Comparison of ENCODE assay signal across 17 cellular contexts in the genomic region with DNA sequence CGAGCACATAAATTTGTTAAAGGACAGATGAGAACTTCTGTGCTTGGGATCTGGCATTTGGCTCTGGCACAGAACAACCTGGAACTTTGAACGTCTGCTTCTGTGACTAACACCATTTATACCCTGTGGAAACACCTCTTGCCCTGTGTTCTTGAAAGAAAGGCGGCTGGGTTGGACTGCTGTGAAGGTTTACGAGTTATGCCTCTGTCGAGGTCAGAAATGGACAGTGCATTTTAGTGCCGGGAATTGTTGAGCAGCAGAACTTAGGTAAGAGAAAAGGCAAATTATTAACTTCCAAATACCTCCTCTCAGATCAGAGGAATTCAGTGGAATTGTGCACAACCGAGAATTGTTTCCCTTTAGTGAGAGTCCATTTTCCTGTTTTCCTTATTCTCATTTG.
"Had no signal": no experiment of that assay in that cellular context is flagged by ENCODE, and none has a peak within 500 bp of the region (broad histone marks: within the 10 kb centered on the region; RNA-seq: fewer than 3 reads in every experiment).

No MANE protein-coding gene starts in this region.

- H3K9ac ChIP-seq: neural progenitor cell, parathyroid adenoma had no signal

- H3K27me3 ChIP-seq: ascending aorta, gastroesophageal sphincter, neural progenitor cell, tibial nerve, vagina had no signal

- H3K27ac ChIP-seq: ascending aorta, epithelial cell of prostate, gastroesophageal sphincter, lower lobe of right lung, neural progenitor cell, parathyroid adenoma, tibial nerve, vagina had no signal

- DNase-seq: activated CD4-positive, alpha-beta T cell treated with anti-CD3 and anti-CD28 coated beads for 1 hour; activated CD4-positive, alpha-beta T cell treated with anti-CD3 and anti-CD28 coated beads, Interleukin-2, amount 50 U/mL, for 4 hours; activated naive CD4-positive, alpha-beta T cell treated with anti-CD3 and anti-CD28 coated beads for 36 hours; activated T-cell treated with anti-CD3 and anti-CD28 coated beads, Interleukin-2, amount 50 U/mL, for 1 hour; dermis blood vessel endothelial cell; lower lobe of right lung; stimulated activated CD4-positive, alpha-beta T cell treated with anti-CD3 and anti-CD28 coated beads, Interleukin-15, amount 100 ng/mL, for 24 hours; stimulated activated CD4-positive, alpha-beta T cell treated with anti-CD3 and anti-CD28 coated beads, Interleukin-4, amount 100 ng/mL, for 24 hours; stimulated activated naive CD4-positive, alpha-beta T cell; substantia nigra had no signal

- ATAC-seq: gastroesophageal sphincter had no signal

- H3K4me1 ChIP-seq: ascending aorta, gastroesophageal sphincter, lower lobe of right lung, neural progenitor cell, parathyroid adenoma, tibial nerve, vagina had no signal

- H3K4me3 ChIP-seq: ascending aorta, gastroesophageal sphincter, lower lobe of right lung, neural progenitor cell, tibial nerve, vagina had no signal

- H3K9me3 ChIP-seq: ascending aorta, gastroesophageal sphincter, lower lobe of right lung, tibial nerve, vagina had no signal

- H3K36me3 ChIP-seq: ascending aorta, gastroesophageal sphincter, lower lobe of right lung, neural progenitor cell, tibial nerve, vagina had no signal
